8 cellular contexts compared by ENCODE assay signal in the genomic region with DNA sequence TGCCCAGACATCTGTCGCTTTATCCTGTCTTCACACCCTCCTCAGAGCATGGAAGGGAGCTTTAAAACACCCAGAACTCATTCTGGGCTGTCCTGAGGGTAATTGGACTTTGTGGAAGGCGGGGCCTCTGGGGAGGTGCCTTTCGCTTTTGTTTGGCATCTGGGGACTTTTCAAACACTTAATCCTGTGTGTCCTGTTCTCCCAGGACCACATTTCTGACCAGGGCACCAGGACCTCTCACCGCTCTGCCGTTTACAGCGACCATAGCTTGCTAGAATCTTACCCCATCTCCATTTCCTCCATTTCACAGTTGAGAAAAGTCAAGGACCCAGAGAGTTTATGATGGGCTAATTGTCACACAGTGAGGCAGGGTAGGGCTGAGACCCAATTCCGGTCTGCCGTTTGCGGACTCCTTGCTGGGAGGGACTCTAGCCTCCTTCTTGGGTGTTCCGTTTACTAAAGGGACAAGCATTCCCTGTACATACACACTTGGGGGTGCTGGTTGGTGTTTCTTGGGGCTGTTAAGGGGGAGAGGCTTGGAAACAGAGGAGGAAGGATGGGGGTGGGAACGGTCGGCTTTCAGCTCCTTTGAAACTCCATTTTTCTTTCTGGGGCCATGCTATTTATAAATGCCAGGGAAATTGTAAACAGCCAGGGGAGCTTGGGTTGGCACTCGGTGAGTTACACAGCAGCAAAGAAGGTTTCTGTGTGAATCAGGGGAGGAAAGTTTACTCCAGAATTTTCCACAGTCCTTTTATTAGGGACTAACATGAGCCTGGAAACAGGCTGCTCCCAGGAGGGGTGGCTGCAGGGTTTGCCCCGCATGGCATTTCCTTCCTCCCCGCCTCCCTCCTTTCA. TPM values are rescaled to one million over a fixed set of nuclear protein-coding genes. Genes with fewer than 3 reads are reported as not detected.
DNase-seq lines count a peak whose midpoint lies in the region; ATAC-seq and TF ChIP-seq lines count a peak whose summit lies in the region.

No MANE protein-coding gene starts in this region.

- H3K79me2 ChIP-seq in parathyroid adenoma = no peaks in the 10 kb centered on the region

- H3K4me2 ChIP-seq in parathyroid adenoma (ENCODE audit: low read length) = peak overlapping the region; percentile 91

- H3K36me3 ChIP-seq in parathyroid adenoma (ENCODE audit: control insufficient read depth, insufficient read depth, low read length) = no peaks in the 10 kb centered on the region

- peaks cover 10% of the 10 kb centered on the region for H3K27me3 Mint-ChIP-seq in T-helper 17 cell

- peaks cover 17% of the 10 kb centered on the region for H3K4me1 ChIP-seq in foreskin keratinocyte
- no peaks in the 10 kb centered on the region for H3K4me1 ChIP-seq in parathyroid adenoma

- TF ChIP-seq CTCF in foreskin keratinocyte (conservative IDR thresholded peaks at IDR 0.05) (no peak), parathyroid adenoma (IDR thresholded peaks at IDR 0.05) (no peak)

- H3K27me3 ChIP-seq in foreskin keratinocyte (no peaks in the 10 kb centered on the region), parathyroid adenoma (ENCODE audit: control insufficient read depth, insufficient read depth, low read length) (no peaks in the 10 kb centered on the region)

- peak overlapping the region; percentile 94 for H3K4me3 Mint-ChIP-seq in T-helper 17 cell

- H2AFZ ChIP-seq in parathyroid adenoma = no peak overlapping the region

- no peak overlapping the region for H3K9ac ChIP-seq in parathyroid adenoma

- no peaks in the 10 kb centered on the region for H3K36me3 Mint-ChIP-seq in T-helper 17 cell (ENCODE audit: low read depth)

- peak overlapping the region; percentile 72 for H3K27ac Mint-ChIP-seq in T-helper 17 cell

- peak; percentile 22 for DNase-seq in NCI-H748 (lab: John Stamatoyannopoulos, UW; ENCODE audit: unreplicated experiment)
- no peak for DNase-seq in NCI-H748 treated with DMSO at 0.1 percent for 48 hours (lab: John Stamatoyannopoulos, UW)
- DNase-seq in T-helper 17 cell = no peak
- DNase-seq in foreskin keratinocyte = no peak
- no peak for DNase-seq in OCI-M2 (lab: John Stamatoyannopoulos, UW; ENCODE audit: unreplicated experiment)
- DNase-seq in NCI-H2196 treated with DMSO at 0.1 percent for 48 hours (lab: John Stamatoyannopoulos, UW; ENCODE audit: unreplicated experiment) = no peak
- no peak for DNase-seq in hippocampal formation (lab: John Stamatoyannopoulos, UW)

- peak overlapping the region; percentile 55 for H3K27ac ChIP-seq in foreskin keratinocyte
- no peak overlapping the region for H3K27ac ChIP-seq in parathyroid adenoma

- peaks cover 12% of the 10 kb centered on the region for H3K4me1 Mint-ChIP-seq in T-helper 17 cell

- peak overlapping the region; percentile 70 for H3K4me3 ChIP-seq in parathyroid adenoma (ENCODE audit: low read depth, low read length)

- no peaks in the 10 kb centered on the region for H3K9me3 ChIP-seq in T-helper 17 cell (ENCODE audit: control insufficient read depth, low read length, poor library complexity, severe bottlenecking)
- no peaks in the 10 kb centered on the region for H3K9me3 ChIP-seq in parathyroid adenoma (ENCODE audit: control insufficient read depth, low read length)

- ATAC-seq in T-helper 17 cell = no peak
- no peak for ATAC-seq in foreskin keratinocyte

RNA-seq across cellular contexts. Expression of a gene that starts 1.3 kb away (rescaled TPM):
- total RNA-seq in T-helper 17 cell = 10 to 100 TPM in 1 of 2 donors, 1 to 10 TPM in 1; 5.4 to 29.6 TPM
- 124 and 235 TPM in 2 replicates for total RNA-seq in foreskin keratinocyte
- 97.5 and 176 TPM in 2 replicates for polyA plus RNA-seq in foreskin keratinocyte
